Comparison of ENCODE assay signal across 21 cellular contexts in the genomic region with DNA sequence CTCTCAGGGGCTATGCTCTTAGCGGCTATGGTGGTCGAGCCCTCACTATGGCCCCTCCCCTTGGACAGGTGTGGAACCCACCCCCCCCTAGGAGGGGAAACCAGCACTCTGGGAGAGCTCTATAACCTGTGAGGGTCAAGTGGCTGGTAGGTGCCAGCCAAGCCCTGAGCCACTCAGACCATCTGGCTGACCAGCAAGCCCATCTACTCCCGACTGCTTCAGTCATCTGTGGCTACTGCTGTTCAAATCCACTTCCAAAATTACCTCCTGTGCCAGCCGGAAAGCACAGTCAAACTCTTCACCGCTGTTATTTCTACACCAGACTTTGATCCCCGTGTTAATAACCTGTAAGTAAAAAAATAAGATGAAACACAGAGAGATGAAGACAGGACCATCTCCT. TPM values are rescaled to one million over a fixed set of nuclear protein-coding genes. Genes with fewer than 3 reads are reported as not detected.
DNase-seq lines count a peak whose midpoint lies in the region; ATAC-seq, FAIRE-seq and TF ChIP-seq lines count a peak whose summit lies in the region.
"Had no signal": no experiment of that assay in that cellular context is flagged by ENCODE, and none has a peak within 500 bp of the region (broad histone marks: within the 10 kb centered on the region; RNA-seq: fewer than 3 reads in every experiment).

No MANE protein-coding gene starts in this region.

- FAIRE-seq in HepG2 (lab: Jason Lieb, UNC): no peak
- FAIRE-seq: G401.6, GM12891, GM19239, H54 had no signal

- in situ Hi-C loops in HepG2 (cut with HindIII; ENCODE audit: extremely low pct_ligation_motif_present, low pct_unique_long_range_greater_than_20kb): no loop called here

- DNase-seq in HepG2 (ENCODE audit: low spot score): no peak
- peak; percentile 79 for DNase-seq in cerebellum (ENCODE audit: low spot score)
- no peak for DNase-seq in left lobe of liver (ENCODE audit: low spot score)
- no peak for DNase-seq in NCI-H146 treated with DMSO at 0.1 percent for 48 hours (lab: John Stamatoyannopoulos, UW; ENCODE audit: unreplicated experiment)
- no peak for DNase-seq in activated CD4-positive, alpha-beta T cell treated with anti-CD3 and anti-CD28 coated beads, Interleukin-2, amount 50 U/mL, for 48 hours
- DNase-seq: CD8-positive, alpha-beta T cell; COR-L47; DMS 273 treated with DMSO at 0.1 percent for 48 hours; DMS53; DND-41; EL; HCEC 1CT; IMR-90 had no signal

- peak overlapping the region in 1 of 2 donors; percentile 16 for H3K9ac ChIP-seq in liver (ENCODE audit: low read depth in 1 of 2, low read length in 2 of 2)
- H3K9ac ChIP-seq in HepG2 (ENCODE audit: insufficient read depth, low read depth, low read length): no peak overlapping the region
- H3K9ac ChIP-seq: BLaER1 treated with 17β-estradiol and CSF1 and Interleukin-3, amounts not matched to agents 10 nM and 100 nM had no signal

- H3K4me3 ChIP-seq in liver (ENCODE audit: low read depth in 1 of 3, low read length in 3 of 3) (no peak overlapping the region), HepG2 (replicated peaks in 1 of 3; ENCODE audit: insufficient read depth in 1 of 3, low read depth in 2 of 3, low read length in 3 of 3) (no peak overlapping the region)
- H3K4me3 ChIP-seq: BLaER1 treated with 17β-estradiol and CSF1 and Interleukin-3, amounts not matched to agents 10 nM and 100 nM; GM23338 had no signal

- POLR2A ChIA-PET in HepG2 (lab: Yijun Ruan, JAX): no interaction called here

- TF ChIP-seq EP300 in HepG2 (IDR thresholded peaks at IDR 0.05; ENCODE audit: low read depth in 2 of 2, low read length in 2 of 2) (no peak), HepG2 (CRISPR knock-in tag; IDR thresholded peaks at IDR 0.05; ENCODE audit: borderline replicate concordance) (no peak)

- no peaks in the 10 kb centered on the region for H3K79me2 ChIP-seq in HepG2 (ENCODE audit: insufficient read depth, low read length)

- H3K27me3 ChIP-seq in liver (ENCODE audit: control insufficient read depth in 4 of 4, insufficient read depth in 4 of 4, low read length in 3 of 4): no peaks in the 10 kb centered on the region
- no peaks in the 10 kb centered on the region for H3K27me3 ChIP-seq in HepG2 (ENCODE audit: control insufficient read depth in 1 of 2, insufficient read depth in 2 of 2, low read length in 2 of 2)
- H3K27me3 ChIP-seq: BLaER1 treated with 17β-estradiol and CSF1 and Interleukin-3, amounts not matched to agents 10 nM and 100 nM had no signal

- intact Hi-C loops in HepG2 (cut with micrococcal nuclease; ENCODE audit: unreplicated experiment): no loop called here

- no peaks in the 10 kb centered on the region for H4K20me1 ChIP-seq in HepG2 (ENCODE audit: insufficient read depth, low read length)

- peaks cover 2 to 16% (median 10%) of the 10 kb centered on the region in 4 donors for H3K4me1 ChIP-seq in liver (ENCODE audit: control insufficient read depth in 4 of 4, insufficient read depth in 4 of 4, low read length in 3 of 4)
- H3K4me1 ChIP-seq in HepG2 (ENCODE audit: insufficient read depth, low read length): no peaks in the 10 kb centered on the region

- H3K27ac ChIP-seq in liver (ENCODE audit: low read depth in 1 of 2, low read length in 2 of 2) (peak overlapping the region; percentile 79 to 88), HepG2 (ENCODE audit: extremely low read length, insufficient read depth, low read length) (no peak overlapping the region)
- H3K27ac ChIP-seq: BLaER1 treated with 17β-estradiol and CSF1 and Interleukin-3, amounts not matched to agents 10 nM and 100 nM; HL-60 had no signal

- no peak overlapping the region for H3K4me2 ChIP-seq in HepG2 (ENCODE audit: low read depth, low read length)
- H3K4me2 ChIP-seq: BLaER1 treated with 17β-estradiol and CSF1 and Interleukin-3, amounts not matched to agents 10 nM and 100 nM; GM23338 had no signal

- CTCF ChIA-PET in HepG2 (lab: Yijun Ruan, JAX; ENCODE audit: low intra/inter-chr PET ratio, low total read pairs): no interaction called here

- TF ChIP-seq POLR2A in HepG2 (IDR thresholded peaks at IDR 0.05; ENCODE audit: insufficient read depth in 1 of 2, low read depth in 2 of 2, low read length in 2 of 2): no peak

- no peak for TF ChIP-seq RAD21 in liver (IDR thresholded peaks at IDR 0.05)
- TF ChIP-seq RAD21 in HepG2 (CRISPR knock-in tag; IDR thresholded peaks at IDR 0.05): no peak

- no peak overlapping the region for H2AFZ ChIP-seq in HepG2 (ENCODE audit: low read length)
- H2AFZ ChIP-seq: GM23338 had no signal

- peaks cover 10 to 77% (median 48%) of the 10 kb centered on the region in 4 donors for H3K36me3 ChIP-seq in liver (ENCODE audit: control insufficient read depth in 4 of 4, insufficient read depth in 3 of 4, low read depth in 1 of 4, low read length in 3 of 4)
- peaks cover 46 to 91% of the 10 kb centered on the region in 2 experiments for H3K36me3 ChIP-seq in HepG2 (replicated peaks in 1 of 2; ENCODE audit: control insufficient read depth in 1 of 2, insufficient read depth in 2 of 2, low read length in 2 of 2)

- 57% methylated on average over 6 of the region's 6 CpGs for WGBS in liver
- WGBS in HepG2 (ENCODE audit: low lambda C conversion rate): 100% methylated on average over 4 of the region's 6 CpGs

- no peak for TF ChIP-seq CTCF in liver (IDR thresholded peaks at IDR 0.05; ENCODE audit: low read depth, low read length, missing input control)
- TF ChIP-seq CTCF in HepG2 (CRISPR knock-in tag; IDR thresholded peaks at IDR 0.05): no peak

- ATAC-seq in HepG2 (no peak), left lobe of liver (peak; percentile 17)
- ATAC-seq: CD8-positive, alpha-beta T cell; GM23338 had no signal

- no peaks in the 10 kb centered on the region for H3K9me3 ChIP-seq in liver (ENCODE audit: control insufficient read depth in 4 of 4, low read length in 3 of 4)
- H3K9me3 ChIP-seq in HepG2 (ENCODE audit: low read length): no peaks in the 10 kb centered on the region
- H3K9me3 ChIP-seq: BLaER1 treated with 17β-estradiol and CSF1 and Interleukin-3, amounts not matched to agents 10 nM and 100 nM had no signal

- no TSS peak for BruUV-seq in HepG2 (replicated peaks; lab: Mats Ljungman, UMichigan)

TF ChIP-seq in liver, 16 proteins besides CTCF, POLR2A, EP300 and RAD21 (continues in another document):
- no peak for TF ChIP-seq RXRA (IDR thresholded peaks at IDR 0.05)
- no peak for TF ChIP-seq JUND (IDR thresholded peaks at IDR 0.05)

RNA-seq across cellular contexts. Expression of a gene that starts 28.5 kb away (rescaled TPM):
- 10 to 100 TPM; 26.9 to 52.2 TPM for total RNA-seq in liver
- polyA plus RNA-seq in liver: 10 to 100 TPM; 27.2 to 29.1 TPM
- 69.1 and 71.4 TPM in 2 replicates for total RNA-seq in HepG2 (2016; rRNA removed; fragmentation: Illumina TruSeq; extraction: Trizol)
- total RNA-seq in HepG2 (2016; cell fraction: cytosol; rRNA removed; fragmentation: Illumina TruSeq; extraction: Trizol; ENCODE audit: low read depth): 12.3 and 15.9 TPM in 2 replicates
- total RNA-seq in HepG2 (2016; cell fraction: insoluble cytoplasmic fraction; rRNA removed; fragmentation: Illumina TruSeq; extraction: Trizol): 58.5 and 66.7 TPM in 2 replicates
- total RNA-seq in HepG2 (2016; cell fraction: membrane; rRNA removed; fragmentation: Illumina TruSeq; extraction: Trizol): 16.2 and 18.1 TPM in 2 replicates
- total RNA-seq in HepG2 (2016; cell fraction: nucleus; rRNA removed; fragmentation: Illumina TruSeq; extraction: Trizol): 50.6 and 60.7 TPM in 2 replicates
- polyA plus RNA-seq in HepG2 (2011; rRNA removed): 51.7 and 52.1 TPM in 2 replicates
- polyA plus RNA-seq in HepG2 (2011; cell fraction: cytosol; rRNA removed): 24.9 and 27.2 TPM in 2 replicates
- polyA plus RNA-seq in HepG2 (2011; cell fraction: nucleus; rRNA removed): 138 and 148 TPM in 2 replicates
- 44.6 and 48.0 TPM in 2 replicates for polyA plus RNA-seq in HepG2 (2012)
- polyA plus RNA-seq in HepG2 (2016; cell fraction: cytosol; fragmentation: Illumina TruSeq; extraction: Trizol; ENCODE audit: low read depth): 2.3 and 3.1 TPM in 2 replicates
- polyA plus RNA-seq in HepG2 (2016; cell fraction: insoluble cytoplasmic fraction; fragmentation: Illumina TruSeq; extraction: Trizol; ENCODE audit: low read depth): 59.3 and 62.8 TPM in 2 replicates
- 7.1 and 8.4 TPM in 2 replicates for polyA plus RNA-seq in HepG2 (2016; cell fraction: membrane; fragmentation: Illumina TruSeq; extraction: Trizol; ENCODE audit: low read depth)
- polyA plus RNA-seq in HepG2 (2016; cell fraction: nucleus; fragmentation: Illumina TruSeq; extraction: Trizol; ENCODE audit: insufficient read depth, low read depth): 140 and 147 TPM in 2 replicates
- 25.9 and 113 TPM in 2 replicates for polyA minus RNA-seq in HepG2 (2011; rRNA and poly(A)+ RNA removed; ENCODE audit: low replicate concordance)
- 17.2 and 20.0 TPM in 2 replicates for polyA minus RNA-seq in HepG2 (2011; cell fraction: cytosol; rRNA and poly(A)+ RNA removed)
- polyA minus RNA-seq in HepG2 (2011; cell fraction: nucleus; rRNA and poly(A)+ RNA removed): 82.3 and 82.4 TPM in 2 replicates
- 42.6 TPM for total RNA-seq in cerebellum
- total RNA-seq in left lobe of liver: 26.4 TPM

RNA-seq across cellular contexts. Expression of a gene that starts 28.9 kb away (rescaled TPM):
- total RNA-seq in liver (10 to 100 TPM in 1 of 2 donors, 1 to 10 TPM in 1; 6.3 to 87.0 TPM), HepG2 (2016; rRNA removed; fragmentation: Illumina TruSeq; extraction: Trizol) (6.1 and 7.1 TPM in 2 replicates), cerebellum (30.8 TPM), left lobe of liver (35.1 TPM)
- polyA plus RNA-seq in liver (10 to 100 TPM; 43.1 to 52.2 TPM), HepG2 (2011; rRNA removed) (9.9 and 11.3 TPM in 2 replicates)
- total RNA-seq in HepG2 (2016; cell fraction: cytosol; rRNA removed; fragmentation: Illumina TruSeq; extraction: Trizol; ENCODE audit: low read depth): 2.8 and 4.1 TPM in 2 replicates
- 5.8 and 5.9 TPM in 2 replicates for total RNA-seq in HepG2 (2016; cell fraction: insoluble cytoplasmic fraction; rRNA removed; fragmentation: Illumina TruSeq; extraction: Trizol)
- 5.5 and 6.5 TPM in 2 replicates for total RNA-seq in HepG2 (2016; cell fraction: membrane; rRNA removed; fragmentation: Illumina TruSeq; extraction: Trizol)
- total RNA-seq in HepG2 (2016; cell fraction: nucleus; rRNA removed; fragmentation: Illumina TruSeq; extraction: Trizol): 4.9 and 7.7 TPM in 2 replicates
- polyA plus RNA-seq in HepG2 (2011; cell fraction: cytosol; rRNA removed): 7.8 and 8.2 TPM in 2 replicates
- 10.7 TPM in 2 replicates for polyA plus RNA-seq in HepG2 (2011; cell fraction: nucleus; rRNA removed)
- polyA plus RNA-seq in HepG2 (2012): 4.4 and 4.9 TPM in 2 replicates
- 3.6 and 3.9 TPM in 2 replicates for polyA plus RNA-seq in HepG2 (2016; cell fraction: cytosol; fragmentation: Illumina TruSeq; extraction: Trizol; ENCODE audit: low read depth)
- 8.8 and 9.6 TPM in 2 replicates for polyA plus RNA-seq in HepG2 (2016; cell fraction: insoluble cytoplasmic fraction; fragmentation: Illumina TruSeq; extraction: Trizol; ENCODE audit: low read depth)
- 6.4 and 6.8 TPM in 2 replicates for polyA plus RNA-seq in HepG2 (2016; cell fraction: membrane; fragmentation: Illumina TruSeq; extraction: Trizol; ENCODE audit: low read depth)
- polyA plus RNA-seq in HepG2 (2016; cell fraction: nucleus; fragmentation: Illumina TruSeq; extraction: Trizol; ENCODE audit: insufficient read depth, low read depth): 8.8 and 9.4 TPM in 2 replicates
- 19.3 and 93.8 TPM in 2 replicates for polyA minus RNA-seq in HepG2 (2011; rRNA and poly(A)+ RNA removed; ENCODE audit: low replicate concordance)
- polyA minus RNA-seq in HepG2 (2011; cell fraction: cytosol; rRNA and poly(A)+ RNA removed): 2.8 and 4.6 TPM in 2 replicates
- 10.6 and 11.2 TPM in 2 replicates for polyA minus RNA-seq in HepG2 (2011; cell fraction: nucleus; rRNA and poly(A)+ RNA removed)
